Comparison of ENCODE assay signal across 1 cellular context in genomic region chr15:56017920-56018319, GRCh38.
TF ChIP-seq lines count a peak whose summit lies in the region.

No MANE protein-coding gene starts in this region.

TF ChIP-seq in K562, 482 proteins besides CTCF, POLR2A, EP300 and RAD21:
- no peak for TF ChIP-seq HINFP (tag; conservative IDR thresholded peaks at IDR 0.05; ENCODE audit: low read depth)
- TF ChIP-seq ZNF766 (CRISPR knock-in tag; conservative IDR thresholded peaks at IDR 0.05), result 0 out of 2 replicates have a peak, but pooled peaks have one; percentile 25
- TF ChIP-seq JUND (IDR thresholded peaks at IDR 0.05; ENCODE audit: borderline replicate concordance, low read depth, low read length), result no peak
- 0 out of 3 replicates have a peak, but pooled peaks have one; percentile 2 for TF ChIP-seq JUND (tag; IDR thresholded peaks at IDR 0.05; ENCODE audit: borderline replicate concordance, low read depth, low read length)
- no peak for TF ChIP-seq TSHZ1 (CRISPR knock-in tag; IDR thresholded peaks at IDR 0.05)
- TF ChIP-seq MYC (IDR thresholded peaks at IDR 0.05; ENCODE audit: low read depth, low read length), result no peak
- TF ChIP-seq MYC (CRISPR knock-in tag; IDR thresholded peaks at IDR 0.05; ENCODE audit: borderline replicate concordance, low read depth), result no peak
- 0 out of 2 replicates have a peak, but pooled peaks have one; percentile 37 for TF ChIP-seq ZKSCAN8 (CRISPR knock-in tag; IDR thresholded peaks at IDR 0.05)
- TF ChIP-seq PHB2 (IDR thresholded peaks at IDR 0.05; ENCODE audit: low read depth), result no peak
- TF ChIP-seq FOXJ3 (CRISPR knock-in tag; IDR thresholded peaks at IDR 0.05), result no peak
- TF ChIP-seq FOSL1 (tag; conservative IDR thresholded peaks at IDR 0.05), result 0 out of 2 replicates have a peak, but pooled peaks have one; percentile 21
- TF ChIP-seq MAZ (CRISPR knock-in tag; conservative IDR thresholded peaks at IDR 0.05 in 1 of 2, IDR thresholded peaks at IDR 0.05 in 1 of 2), result 0 out of 4 replicates have a peak, but pooled peaks of 1 of the 2 experiments have one; percentile 23
- TF ChIP-seq MYBL2 (IDR thresholded peaks at IDR 0.05; ENCODE audit: low read depth), result no peak
- TF ChIP-seq MYBL2 (CRISPR knock-in tag; IDR thresholded peaks at IDR 0.05; ENCODE audit: borderline replicate concordance), result no peak
